In genomic region chr2:48205137-48205798, GRCh38 we compare ENCODE assay signal across 7 cellular contexts.
DNase-seq lines count a peak whose midpoint lies in the region; ATAC-seq, FAIRE-seq and TF ChIP-seq lines count a peak whose summit lies in the region.

No MANE protein-coding gene starts in this region.

- 71 to 75% (median 72%) methylated on average over 7 of the region's 7 CpGs for WGBS in small intestine, 3 donors

- H3K4me3 ChIP-seq in choroid plexus epithelial cell (ENCODE audit: low read depth, low read length) (no peak overlapping the region), small intestine (ENCODE audit: low read depth in 1 of 2, low read length in 2 of 2) (no peak overlapping the region), uterus (no peak overlapping the region)

- no peak for FAIRE-seq in small intestine (lab: Jason Lieb, UNC)

- H3K27me3 ChIP-seq in small intestine (ENCODE audit: control insufficient read depth in 2 of 2, insufficient read depth in 2 of 2, low read length in 2 of 2): no peaks in the 10 kb centered on the region
- H3K27me3 ChIP-seq in uterus: no peaks in the 10 kb centered on the region

- TF ChIP-seq CTCF in choroid plexus epithelial cell (conservative IDR thresholded peaks at IDR 0.05; ENCODE audit: low read depth, low read length) (peak; percentile 64), uterus (IDR thresholded peaks at IDR 0.05) (no peak)

- TF ChIP-seq POLR2A in uterus (IDR thresholded peaks at IDR 0.05): no peak

- H3K27ac ChIP-seq in small intestine (ENCODE audit: low read depth in 1 of 2, low read length in 1 of 2): peak overlapping the region in 1 of 2 donors; percentile 26
- H3K27ac ChIP-seq in uterus: no peak overlapping the region

- H3K4me1 ChIP-seq in small intestine (ENCODE audit: control insufficient read depth in 2 of 2, insufficient read depth in 1 of 2, low read depth in 1 of 2, low read length in 1 of 2) (no peaks in the 10 kb centered on the region), uterus (no peaks in the 10 kb centered on the region)

- peak; percentile 52 for ATAC-seq in GM19328 (IDR thresholded peaks at IDR 0.05; ENCODE audit: unreplicated experiment)
- peak; percentile 78 for ATAC-seq in HG03135 (IDR thresholded peaks at IDR 0.05; ENCODE audit: unreplicated experiment)

- DNase-seq in choroid plexus epithelial cell (ENCODE audit: low read depth): peak; percentile 67
- DNase-seq in small intestine: peak; percentile 5
- DNase-seq in uterus: no peak
- no peak for DNase-seq in stimulated activated CD4-positive, alpha-beta T cell treated with anti-CD3 and anti-CD28 coated beads, Interleukin-2, amount 100 ng/mL, for 48 hours
- DNase-seq in activated T-cell treated with anti-CD3 and anti-CD28 coated beads for 4 hours: no peak

- no peaks in the 10 kb centered on the region for H3K36me3 ChIP-seq in small intestine (ENCODE audit: control insufficient read depth in 2 of 2, insufficient read depth in 2 of 2, low read length in 2 of 2)
- H3K36me3 ChIP-seq in uterus: no peaks in the 10 kb centered on the region

- no peaks in the 10 kb centered on the region for H3K9me3 ChIP-seq in small intestine (ENCODE audit: control insufficient read depth, low read depth)
- H3K9me3 ChIP-seq in uterus: no peaks in the 10 kb centered on the region

- intact Hi-C loops in uterus (cut with DNase I; ENCODE audit: low total_unique reads): no loop called here

Comparison
In these comparisons a context has a peak if more than half of its experiments do, and no peak if none do; other contexts are left out.
1. DNase-seq: peak in choroid plexus epithelial cell (single experiment) and small intestine (single experiment); none in uterus (0 of 2), stimulated activated CD4-positive, alpha-beta T cell treated with anti-CD3 and anti-CD28 coated beads, Interleukin-2, amount 100 ng/mL, for 48 hours (0 of 2) and activated T-cell treated with anti-CD3 and anti-CD28 coated beads for 4 hours (single experiment).